20 cellular contexts compared by ENCODE assay signal in genomic region chrX:46258356-46258755, GRCh38.
"Had no signal": no experiment of that assay in that cellular context is flagged by ENCODE, and none has a peak within 500 bp of the region (broad histone marks: within the 10 kb centered on the region; RNA-seq: fewer than 3 reads in every experiment).

No MANE protein-coding gene starts in this region.

- ATAC-seq: activated CD8-positive, alpha-beta T cell treated with anti-CD3 and anti-CD28 coated beads for 36 hours; activated T-cell treated with anti-CD3 and anti-CD28 coated beads, Interleukin-2, amount 50 U/mL, for 72 hours had no signal

- H3K36me3 ChIP-seq: breast epithelium, WERI-Rb-1 had no signal

- H3K4me1 ChIP-seq: breast epithelium had no signal

- H3K27ac ChIP-seq: breast epithelium, WERI-Rb-1 had no signal

- H3K4me3 ChIP-seq: breast epithelium had no signal

- H3K27ac Mint-ChIP-seq: activated CD8-positive, alpha-beta T cell treated with anti-CD3 and anti-CD28 coated beads for 36 hours; activated naive CD4-positive, alpha-beta T cell treated with anti-CD3 and anti-CD28 coated beads, Interleukin-2, amount 10 ng/mL, durations not matched to agents 7 days and 5 days; activated naive CD8-positive, alpha-beta T cell treated with anti-CD3 and anti-CD28 coated beads for 36 hours; activated T-cell treated with anti-CD3 and anti-CD28 coated beads, Interleukin-2, amount 50 U/mL, for 72 hours; activated T-helper 2 cell treated with anti-CD3 and anti-CD28 coated beads, Interferon-gamma antibody, Interleukin-2, Interleukin-4, amounts not matched to agents 10 μg/mL and 5 μg/mL and 100 μg/mL, durations not matched to agents 14 hours and 24 hours and 36 hours had no signal

- H3K4me3 Mint-ChIP-seq: activated CD8-positive, alpha-beta T cell treated with anti-CD3 and anti-CD28 coated beads for 36 hours; activated naive CD4-positive, alpha-beta T cell treated with anti-CD3 and anti-CD28 coated beads, Interleukin-2, amount 10 ng/mL, durations not matched to agents 7 days and 5 days; activated naive CD8-positive, alpha-beta T cell treated with anti-CD3 and anti-CD28 coated beads for 36 hours; activated T-cell treated with anti-CD3 and anti-CD28 coated beads, Interleukin-2, amount 50 U/mL, for 72 hours had no signal

- H3K9me3 Mint-ChIP-seq: activated CD8-positive, alpha-beta T cell treated with anti-CD3 and anti-CD28 coated beads for 36 hours; activated naive CD4-positive, alpha-beta T cell treated with anti-CD3 and anti-CD28 coated beads, Interleukin-2, amount 10 ng/mL, durations not matched to agents 7 days and 5 days; activated naive CD8-positive, alpha-beta T cell treated with anti-CD3 and anti-CD28 coated beads for 36 hours; activated T-cell treated with anti-CD3 and anti-CD28 coated beads, Interleukin-2, amount 50 U/mL, for 72 hours; activated T-helper 2 cell treated with anti-CD3 and anti-CD28 coated beads, Interferon-gamma antibody, Interleukin-2, Interleukin-4, amounts not matched to agents 10 μg/mL and 5 μg/mL and 100 μg/mL, durations not matched to agents 14 hours and 24 hours and 36 hours had no signal

- H3K9me3 ChIP-seq: breast epithelium had no signal

- H3K27me3 Mint-ChIP-seq: activated CD8-positive, alpha-beta T cell treated with anti-CD3 and anti-CD28 coated beads for 36 hours; activated naive CD4-positive, alpha-beta T cell treated with anti-CD3 and anti-CD28 coated beads, Interleukin-2, amount 10 ng/mL, durations not matched to agents 7 days and 5 days; activated naive CD8-positive, alpha-beta T cell treated with anti-CD3 and anti-CD28 coated beads for 36 hours had no signal

- H3K36me3 Mint-ChIP-seq: activated naive CD4-positive, alpha-beta T cell treated with anti-CD3 and anti-CD28 coated beads, Interleukin-2, amount 10 ng/mL, durations not matched to agents 7 days and 5 days; activated naive CD8-positive, alpha-beta T cell treated with anti-CD3 and anti-CD28 coated beads for 36 hours had no signal

- DNase-seq: activated CD4-positive, alpha-beta T cell treated with anti-CD3 and anti-CD28 coated beads for 4 hours; activated CD8-positive, alpha-beta memory T cell treated with anti-CD3 and anti-CD28 coated beads, Interleukin-2, amount 50 U/mL, for 4 hours; activated CD8-positive, alpha-beta T cell treated with anti-CD3 and anti-CD28 coated beads for 36 hours; activated gamma-delta T cell treated with Interleukin-2 at 50 U/mL for 16 hours; activated naive CD4-positive, alpha-beta T cell treated with anti-CD3 and anti-CD28 coated beads, Interleukin-2, amount 10 ng/mL, durations not matched to agents 7 days and 5 days; activated naive CD8-positive, alpha-beta T cell treated with anti-CD3 and anti-CD28 coated beads for 36 hours; activated T-cell treated with anti-CD3 and anti-CD28 coated beads, Interleukin-2, amount 50 U/mL, for 72 hours; caudate nucleus; KG1; NCI-H1092; NCI-H1417; NCI-H1694 treated with DMSO at 0.1 percent for 48 hours; NCI-H2029 treated with DMSO at 0.1 percent for 48 hours; NCI-H446; NCI-H524; SIG-M5; T-helper 1 cell; WERI-Rb-1 had no signal
